In genomic region chr19:45122832-45123231, GRCh38 we compare ENCODE assay signal across 18 cellular contexts. TPM values are rescaled to one million over a fixed set of nuclear protein-coding genes. Genes with fewer than 3 reads are reported as not detected.
DNase-seq lines count a peak whose midpoint lies in the region; ATAC-seq and TF ChIP-seq lines count a peak whose summit lies in the region.
"Had no signal": no experiment of that assay in that cellular context is flagged by ENCODE, and none has a peak within 500 bp of the region (broad histone marks: within the 10 kb centered on the region; RNA-seq: fewer than 3 reads in every experiment).

No MANE protein-coding gene starts in this region.

- H3K27ac Mint-ChIP-seq in Caco-2 (ENCODE audit: unreplicated experiment) (peak overlapping the region; percentile 48), glutamatergic neuron (ENCODE audit: unreplicated experiment) (no peak overlapping the region)
- peak overlapping the region; percentile 92 for H3K27ac Mint-ChIP-seq in stimulated activated effector memory CD8-positive, alpha-beta T cell treated with anti-CD3 and anti-CD28 coated beads, Interleukin-12 subunit alpha, Interleukin-12 subunit beta, amount 100 ng/mL, for 72 hours
- H3K27ac Mint-ChIP-seq: GM23338 had no signal

- no peaks in the 10 kb centered on the region for H3K9me3 ChIP-seq in Caco-2
- no peaks in the 10 kb centered on the region for H3K9me3 ChIP-seq in SK-N-MC (ENCODE audit: low read depth, low read length)

- no peak for ATAC-seq in stimulated activated effector memory CD8-positive, alpha-beta T cell treated with anti-CD3 and anti-CD28 coated beads, Interleukin-12 subunit alpha, Interleukin-12 subunit beta, amount 100 ng/mL, for 72 hours
- ATAC-seq: GM23338 had no signal

- no TSS peak for BruUV-seq in Caco-2 (replicated peaks; lab: Mats Ljungman, UMichigan)

- H3K36me3 Mint-ChIP-seq in Caco-2 (ENCODE audit: insufficient read depth, unreplicated experiment) (peaks cover 26% of the 10 kb centered on the region), glutamatergic neuron (ENCODE audit: unreplicated experiment) (no peaks in the 10 kb centered on the region)
- peaks cover 16% of the 10 kb centered on the region for H3K36me3 Mint-ChIP-seq in stimulated activated effector memory CD8-positive, alpha-beta T cell treated with anti-CD3 and anti-CD28 coated beads, Interleukin-12 subunit alpha, Interleukin-12 subunit beta, amount 100 ng/mL, for 72 hours

- H3K27me3 ChIP-seq in Caco-2 (replicated peaks; ENCODE audit: control insufficient read depth, insufficient read depth, low read length) = no peaks in the 10 kb centered on the region

- H3K36me3 ChIP-seq in Caco-2 (ENCODE audit: control insufficient read depth, insufficient read depth, low read length) (no peaks in the 10 kb centered on the region), SK-N-MC (ENCODE audit: insufficient read depth, low read length) (no peaks in the 10 kb centered on the region)

- H3K4me3 ChIP-seq in Caco-2 (ENCODE audit: low read depth, low read length) (no peak overlapping the region), SK-N-MC (no peak overlapping the region)
- H3K4me3 ChIP-seq: GM12878, GM23338 had no signal

- CTCF ChIA-PET in Caco-2 (lab: Charles Lee) = interaction anchor here (0.7 kb wide), 1 partner anchor 38 kb away, joined by 3 read pairs; the partner anchor contains the start of gene NKPD1

- H3K4me1 Mint-ChIP-seq in Caco-2 (ENCODE audit: low read depth, unreplicated experiment) = peaks cover 34% of the 10 kb centered on the region
- H3K4me1 Mint-ChIP-seq in glutamatergic neuron (ENCODE audit: low read depth, unreplicated experiment) = peaks cover 31% of the 10 kb centered on the region
- peaks cover 69% of the 10 kb centered on the region for H3K4me1 Mint-ChIP-seq in stimulated activated effector memory CD8-positive, alpha-beta T cell treated with anti-CD3 and anti-CD28 coated beads, Interleukin-12 subunit alpha, Interleukin-12 subunit beta, amount 100 ng/mL, for 72 hours

- no peak for DNase-seq in Caco-2
- no peak for DNase-seq in SK-N-MC (ENCODE audit: low read depth, low spot score)
- no peak for DNase-seq in glutamatergic neuron
- DNase-seq in stimulated activated effector memory CD8-positive, alpha-beta T cell treated with anti-CD3 and anti-CD28 coated beads, Interleukin-12 subunit alpha, Interleukin-12 subunit beta, amount 100 ng/mL, for 72 hours (ENCODE audit: low spot score in 2 of 2) = no peak
- no peak for DNase-seq in DMS53 treated with DMSO at 0.1 percent for 48 hours (lab: John Stamatoyannopoulos, UW; ENCODE audit: unreplicated experiment)
- no peak for DNase-seq in NCI-H510A treated with DMSO at 0.1 percent for 48 hours (lab: John Stamatoyannopoulos, UW)
- no peak for DNase-seq in COLO668 (lab: John Stamatoyannopoulos, UW; ENCODE audit: unreplicated experiment)
- DNase-seq: COR-L47, EL, HCEC 1CT, MM.1S, NCI-H1092, NCI-H1436 treated with DMSO at 0.1 percent for 48 hours, NCI-H446 treated with DMSO at 0.1 percent for 48 hours, SHP77 treated with DMSO at 0.1 percent for 48 hours had no signal

- no peak overlapping the region for H3K9ac ChIP-seq in SK-N-MC (ENCODE audit: insufficient read length)

- H3K4me3 Mint-ChIP-seq in Caco-2 (ENCODE audit: unreplicated experiment) = no peak overlapping the region
- peak overlapping the region; percentile 52 for H3K4me3 Mint-ChIP-seq in glutamatergic neuron (ENCODE audit: unreplicated experiment)
- H3K4me3 Mint-ChIP-seq in stimulated activated effector memory CD8-positive, alpha-beta T cell treated with anti-CD3 and anti-CD28 coated beads, Interleukin-12 subunit alpha, Interleukin-12 subunit beta, amount 100 ng/mL, for 72 hours = no peak overlapping the region
- H3K4me3 Mint-ChIP-seq: GM23338 had no signal

- H3K9me3 Mint-ChIP-seq in Caco-2 (ENCODE audit: unreplicated experiment) = no peaks in the 10 kb centered on the region
- peaks cover 15% of the 10 kb centered on the region for H3K9me3 Mint-ChIP-seq in glutamatergic neuron (ENCODE audit: unreplicated experiment)
- no peaks in the 10 kb centered on the region for H3K9me3 Mint-ChIP-seq in stimulated activated effector memory CD8-positive, alpha-beta T cell treated with anti-CD3 and anti-CD28 coated beads, Interleukin-12 subunit alpha, Interleukin-12 subunit beta, amount 100 ng/mL, for 72 hours
- H3K9me3 Mint-ChIP-seq: GM23338 had no signal

- intact Hi-C loops in Caco-2 (cut with micrococcal nuclease; ENCODE audit: unreplicated experiment) = no loop called here

- POLR2A ChIA-PET in Caco-2 (lab: Charles Lee) = no interaction called here

- H3K27me3 Mint-ChIP-seq in Caco-2 (ENCODE audit: insufficient read depth, unreplicated experiment) (no peaks in the 10 kb centered on the region), glutamatergic neuron (ENCODE audit: unreplicated experiment) (peaks cover 11% of the 10 kb centered on the region)

- TF ChIP-seq CTCF in Caco-2 (IDR thresholded peaks at IDR 0.05; ENCODE audit: insufficient read depth in 1 of 2, low read depth in 1 of 2, low read length in 1 of 2, severe bottlenecking in 1 of 2, unreplicated experiment in 1 of 2) = no peak
- TF ChIP-seq CTCF in glutamatergic neuron (IDR thresholded peaks at IDR 0.05; ENCODE audit: partially characterized antibody, unreplicated experiment) = no peak

- peak overlapping the region; percentile 85 for H3K27ac ChIP-seq in SK-N-MC

- H3K4me1 ChIP-seq in Caco-2 = peaks cover 12% of the 10 kb centered on the region

RNA-seq across cellular contexts. Expression of gene PPP1R37, which starts 29.9 kb away (rescaled TPM):
- 42.1 and 47.7 TPM in 2 replicates for total RNA-seq in Caco-2 (2022)
- 49.5 TPM for total RNA-seq in glutamatergic neuron (ENCODE audit: unreplicated experiment)

RNA-seq across cellular contexts. Expression of gene NKPD1, which starts 38.0 kb away (rescaled TPM):
- total RNA-seq in Caco-2 (2022) = 2.4 and 2.9 TPM in 2 replicates
- total RNA-seq in glutamatergic neuron (ENCODE audit: unreplicated experiment) = 1.2 TPM

RNA-seq across cellular contexts. Expression of gene GEMIN7, which starts 43.8 kb away (rescaled TPM):
- total RNA-seq in Caco-2 (2022) (45.8 and 49.3 TPM in 2 replicates), glutamatergic neuron (ENCODE audit: unreplicated experiment) (49.1 TPM)

RNA-seq across cellular contexts. Expression of gene ZNF296, which starts 46.6 kb away (rescaled TPM):
- total RNA-seq in Caco-2 (2022) (8.4 and 9.4 TPM in 2 replicates), glutamatergic neuron (ENCODE audit: unreplicated experiment) (6.3 TPM)
- total RNA-seq: LHCN-M2 had no signal

RNA-seq across cellular contexts. Expression of gene TRAPPC6A, which starts 55.2 kb away (rescaled TPM):
- 50.5 and 53.2 TPM in 2 replicates for total RNA-seq in Caco-2 (2022)
- 31.6 TPM for total RNA-seq in glutamatergic neuron (ENCODE audit: unreplicated experiment)
